ENCODE assay signal across 1 cellular context in the genomic region with DNA sequence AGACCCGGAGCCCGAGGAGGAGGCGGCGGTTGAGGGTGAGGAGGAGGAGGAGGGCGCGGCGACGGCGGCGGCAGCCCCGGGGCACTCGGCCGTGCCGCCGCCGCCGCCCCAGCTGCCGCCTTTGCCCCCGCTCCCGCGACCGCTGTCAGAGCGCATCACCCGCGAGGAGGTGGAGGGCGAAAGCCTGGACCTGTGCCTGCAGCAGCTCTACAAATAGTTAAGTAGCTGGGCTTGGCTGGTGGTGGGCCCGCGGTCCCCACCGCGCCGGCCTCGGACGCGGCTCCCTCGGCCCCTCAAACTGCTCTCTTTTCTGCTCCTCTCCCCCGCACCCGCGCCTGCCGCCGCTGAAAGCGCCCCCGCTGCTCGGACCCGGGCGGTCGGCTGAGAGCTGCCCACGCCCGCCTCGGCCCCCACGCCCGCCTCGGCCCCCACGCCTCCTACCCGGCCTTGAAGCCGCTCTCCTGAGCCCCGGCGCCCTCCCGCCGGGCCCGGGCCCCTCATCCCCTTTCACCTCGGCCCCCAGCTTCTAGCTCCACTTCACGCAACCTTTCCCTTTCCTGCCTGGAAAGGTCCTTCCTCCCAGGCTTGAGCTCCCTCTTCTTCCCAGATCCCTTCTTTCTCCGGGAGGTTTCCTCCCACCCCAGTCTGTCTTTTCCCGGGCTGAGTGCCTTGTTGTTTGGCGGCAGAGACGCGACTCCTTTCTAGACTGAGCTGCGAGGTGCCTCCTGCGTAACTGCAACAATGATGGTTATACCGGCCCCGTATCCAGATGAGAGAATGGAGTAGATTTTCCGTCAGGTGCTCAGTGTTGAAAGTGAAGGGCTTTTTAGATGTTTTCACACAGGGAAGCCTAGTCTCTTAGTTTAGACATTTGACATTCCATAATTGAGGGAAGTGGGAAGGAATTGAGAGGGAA.
TF ChIP-seq lines count a peak whose summit lies in the region.

No MANE protein-coding gene starts in this region.

TF ChIP-seq in K562, 482 proteins besides CTCF, POLR2A, EP300 and RAD21 (continued from another document):
- TF ChIP-seq HNRNPK (IDR thresholded peaks at IDR 0.05; ENCODE audit: low read depth, low read length, poor library complexity, severe bottlenecking): no peak
- no peak; the same call in 1 of the 2 replicates for TF ChIP-seq ZBTB7A (IDR thresholded peaks at IDR 0.05; ENCODE audit: borderline replicate concordance, control insufficient read depth, low read depth, low read length)
- TF ChIP-seq, protein P1, sequence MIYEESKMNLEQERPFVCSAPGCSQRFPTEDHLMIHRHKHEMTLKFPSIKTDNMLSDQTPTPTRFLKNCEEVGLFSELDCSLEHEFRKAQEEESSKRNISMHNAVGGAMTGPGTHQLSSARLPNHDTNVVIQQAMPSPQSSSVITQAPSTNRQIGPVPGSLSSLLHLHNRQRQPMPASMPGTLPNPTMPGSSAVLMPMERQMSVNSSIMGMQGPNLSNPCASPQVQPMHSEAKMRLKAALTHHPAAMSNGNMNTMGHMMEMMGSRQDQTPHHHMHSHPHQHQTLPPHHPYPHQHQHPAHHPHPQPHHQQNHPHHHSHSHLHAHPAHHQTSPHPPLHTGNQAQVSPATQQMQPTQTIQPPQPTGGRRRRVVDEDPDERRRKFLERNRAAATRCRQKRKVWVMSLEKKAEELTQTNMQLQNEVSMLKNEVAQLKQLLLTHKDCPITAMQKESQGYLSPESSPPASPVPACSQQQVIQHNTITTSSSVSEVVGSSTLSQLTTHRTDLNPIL (CRISPR knock-in tag; IDR thresholded peaks at IDR 0.05): no peak
- no peak for TF ChIP-seq ZNF57 (CRISPR knock-in tag; IDR thresholded peaks at IDR 0.05)
- no peak for TF ChIP-seq ZBTB8A (IDR thresholded peaks at IDR 0.05; ENCODE audit: partially characterized antibody)
- TF ChIP-seq ZFX (CRISPR knock-in tag; IDR thresholded peaks at IDR 0.05): peak; percentile 35; the same call in 1 of the 2 replicates
- peak; percentile 4 for TF ChIP-seq SAP30 (IDR thresholded peaks at IDR 0.05; ENCODE audit: borderline replicate concordance, insufficient read depth, low read depth, low read length, poor library complexity, severe bottlenecking)
- TF ChIP-seq ZNF384 (IDR thresholded peaks at IDR 0.05; ENCODE audit: low read depth, low read length): no peak
- TF ChIP-seq ZNF644 (tag; IDR thresholded peaks at IDR 0.05; ENCODE audit: low read depth): no peak
- no peak for TF ChIP-seq PHB2 (IDR thresholded peaks at IDR 0.05; ENCODE audit: low read depth)
- TF ChIP-seq, protein P2, sequence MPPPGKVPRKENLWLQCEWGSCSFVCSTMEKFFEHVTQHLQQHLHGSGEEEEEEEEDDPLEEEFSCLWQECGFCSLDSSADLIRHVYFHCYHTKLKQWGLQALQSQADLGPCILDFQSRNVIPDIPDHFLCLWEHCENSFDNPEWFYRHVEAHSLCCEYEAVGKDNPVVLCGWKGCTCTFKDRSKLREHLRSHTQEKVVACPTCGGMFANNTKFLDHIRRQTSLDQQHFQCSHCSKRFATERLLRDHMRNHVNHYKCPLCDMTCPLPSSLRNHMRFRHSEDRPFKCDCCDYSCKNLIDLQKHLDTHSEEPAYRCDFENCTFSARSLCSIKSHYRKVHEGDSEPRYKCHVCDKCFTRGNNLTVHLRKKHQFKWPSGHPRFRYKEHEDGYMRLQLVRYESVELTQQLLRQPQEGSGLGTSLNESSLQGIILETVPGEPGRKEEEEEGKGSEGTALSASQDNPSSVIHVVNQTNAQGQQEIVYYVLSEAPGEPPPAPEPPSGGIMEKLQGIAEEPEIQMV (tag; conservative IDR thresholded peaks at IDR 0.05; ENCODE audit: low read depth): no peak
- TF ChIP-seq NCOR1 (IDR thresholded peaks at IDR 0.05): no peak
- no peak for TF ChIP-seq ZNF699 (CRISPR knock-in tag; IDR thresholded peaks at IDR 0.05; ENCODE audit: insufficient replicate concordance)
- no peak for TF ChIP-seq RUNX1 (IDR thresholded peaks at IDR 0.05; ENCODE audit: low read depth)
- no peak for TF ChIP-seq GATAD2A (IDR thresholded peaks at IDR 0.05)
- no peak for TF ChIP-seq SRSF1 (IDR thresholded peaks at IDR 0.05; ENCODE audit: low read depth, low read length)
- no peak for TF ChIP-seq NCOA2 (IDR thresholded peaks at IDR 0.05; ENCODE audit: partially characterized antibody in 2 of 2)
- TF ChIP-seq, protein P3, sequence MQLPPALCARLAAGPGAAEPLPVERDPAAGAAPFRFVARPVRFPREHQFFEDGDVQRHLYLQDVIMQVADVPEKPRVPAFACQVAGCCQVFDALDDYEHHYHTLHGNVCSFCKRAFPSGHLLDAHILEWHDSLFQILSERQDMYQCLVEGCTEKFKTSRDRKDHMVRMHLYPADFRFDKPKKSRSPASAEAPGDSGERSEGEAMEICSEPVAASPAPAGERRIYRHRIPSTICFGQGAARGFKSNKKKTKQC (CRISPR knock-in tag; IDR thresholded peaks at IDR 0.05): no peak
- TF ChIP-seq, protein P4, sequence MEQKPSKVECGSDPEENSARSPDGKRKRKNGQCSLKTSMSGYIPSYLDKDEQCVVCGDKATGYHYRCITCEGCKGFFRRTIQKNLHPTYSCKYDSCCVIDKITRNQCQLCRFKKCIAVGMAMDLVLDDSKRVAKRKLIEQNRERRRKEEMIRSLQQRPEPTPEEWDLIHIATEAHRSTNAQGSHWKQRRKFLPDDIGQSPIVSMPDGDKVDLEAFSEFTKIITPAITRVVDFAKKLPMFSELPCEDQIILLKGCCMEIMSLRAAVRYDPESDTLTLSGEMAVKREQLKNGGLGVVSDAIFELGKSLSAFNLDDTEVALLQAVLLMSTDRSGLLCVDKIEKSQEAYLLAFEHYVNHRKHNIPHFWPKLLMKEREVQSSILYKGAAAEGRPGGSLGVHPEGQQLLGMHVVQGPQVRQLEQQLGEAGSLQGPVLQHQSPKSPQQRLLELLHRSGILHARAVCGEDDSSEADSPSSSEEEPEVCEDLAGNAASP (IDR thresholded peaks at IDR 0.05): no peak
- no peak for TF ChIP-seq ZNF551 (CRISPR knock-in tag; IDR thresholded peaks at IDR 0.05)
- no peak for TF ChIP-seq RBM22 (IDR thresholded peaks at IDR 0.05; ENCODE audit: low read depth, low read length, poor library complexity, severe bottlenecking)
- no peak for TF ChIP-seq LARP7 (IDR thresholded peaks at IDR 0.05)
- TF ChIP-seq POLR2H (tag; IDR thresholded peaks at IDR 0.05; ENCODE audit: low read depth): no peak
- no peak for TF ChIP-seq ZNF696 (CRISPR knock-in tag; conservative IDR thresholded peaks at IDR 0.05)
- peak; percentile 34 for TF ChIP-seq CCNT2 (IDR thresholded peaks at IDR 0.05; ENCODE audit: borderline replicate concordance, extremely low read depth, insufficient read length, low read depth, low read length)
- TF ChIP-seq RBBP5 (IDR thresholded peaks at IDR 0.05; ENCODE audit: borderline replicate concordance, insufficient read depth, low read length, poor library complexity, severe bottlenecking): peak; percentile 59
- TF ChIP-seq COPS2 (conservative IDR thresholded peaks at IDR 0.05): no peak
- TF ChIP-seq, protein P5, sequence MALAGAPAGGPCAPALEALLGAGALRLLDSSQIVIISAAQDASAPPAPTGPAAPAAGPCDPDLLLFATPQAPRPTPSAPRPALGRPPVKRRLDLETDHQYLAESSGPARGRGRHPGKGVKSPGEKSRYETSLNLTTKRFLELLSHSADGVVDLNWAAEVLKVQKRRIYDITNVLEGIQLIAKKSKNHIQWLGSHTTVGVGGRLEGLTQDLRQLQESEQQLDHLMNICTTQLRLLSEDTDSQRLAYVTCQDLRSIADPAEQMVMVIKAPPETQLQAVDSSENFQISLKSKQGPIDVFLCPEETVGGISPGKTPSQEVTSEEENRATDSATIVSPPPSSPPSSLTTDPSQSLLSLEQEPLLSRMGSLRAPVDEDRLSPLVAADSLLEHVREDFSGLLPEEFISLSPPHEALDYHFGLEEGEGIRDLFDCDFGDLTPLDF (CRISPR knock-in tag; IDR thresholded peaks at IDR 0.05): no peak
- TF ChIP-seq ARNT (IDR thresholded peaks at IDR 0.05): no peak
- no peak for TF ChIP-seq FOXP1 (CRISPR knock-in tag; IDR thresholded peaks at IDR 0.05)
- no peak for TF ChIP-seq ZFPM2 (CRISPR knock-in tag; IDR thresholded peaks at IDR 0.05)
- peak; percentile 16 for TF ChIP-seq HMGN3 (IDR thresholded peaks at IDR 0.05; ENCODE audit: borderline replicate concordance, extremely low read depth, insufficient read length, low read depth, low read length)
- TF ChIP-seq TSC22D4 (tag; IDR thresholded peaks at IDR 0.05): no peak
- no peak for TF ChIP-seq KLF13 (tag; IDR thresholded peaks at IDR 0.05; ENCODE audit: borderline replicate concordance, low read depth)
- TF ChIP-seq, protein P6, sequence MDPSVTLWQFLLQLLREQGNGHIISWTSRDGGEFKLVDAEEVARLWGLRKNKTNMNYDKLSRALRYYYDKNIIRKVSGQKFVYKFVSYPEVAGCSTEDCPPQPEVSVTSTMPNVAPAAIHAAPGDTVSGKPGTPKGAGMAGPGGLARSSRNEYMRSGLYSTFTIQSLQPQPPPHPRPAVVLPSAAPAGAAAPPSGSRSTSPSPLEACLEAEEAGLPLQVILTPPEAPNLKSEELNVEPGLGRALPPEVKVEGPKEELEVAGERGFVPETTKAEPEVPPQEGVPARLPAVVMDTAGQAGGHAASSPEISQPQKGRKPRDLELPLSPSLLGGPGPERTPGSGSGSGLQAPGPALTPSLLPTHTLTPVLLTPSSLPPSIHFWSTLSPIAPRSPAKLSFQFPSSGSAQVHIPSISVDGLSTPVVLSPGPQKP (CRISPR knock-in tag; IDR thresholded peaks at IDR 0.05): no peak
- TF ChIP-seq, protein P7, sequence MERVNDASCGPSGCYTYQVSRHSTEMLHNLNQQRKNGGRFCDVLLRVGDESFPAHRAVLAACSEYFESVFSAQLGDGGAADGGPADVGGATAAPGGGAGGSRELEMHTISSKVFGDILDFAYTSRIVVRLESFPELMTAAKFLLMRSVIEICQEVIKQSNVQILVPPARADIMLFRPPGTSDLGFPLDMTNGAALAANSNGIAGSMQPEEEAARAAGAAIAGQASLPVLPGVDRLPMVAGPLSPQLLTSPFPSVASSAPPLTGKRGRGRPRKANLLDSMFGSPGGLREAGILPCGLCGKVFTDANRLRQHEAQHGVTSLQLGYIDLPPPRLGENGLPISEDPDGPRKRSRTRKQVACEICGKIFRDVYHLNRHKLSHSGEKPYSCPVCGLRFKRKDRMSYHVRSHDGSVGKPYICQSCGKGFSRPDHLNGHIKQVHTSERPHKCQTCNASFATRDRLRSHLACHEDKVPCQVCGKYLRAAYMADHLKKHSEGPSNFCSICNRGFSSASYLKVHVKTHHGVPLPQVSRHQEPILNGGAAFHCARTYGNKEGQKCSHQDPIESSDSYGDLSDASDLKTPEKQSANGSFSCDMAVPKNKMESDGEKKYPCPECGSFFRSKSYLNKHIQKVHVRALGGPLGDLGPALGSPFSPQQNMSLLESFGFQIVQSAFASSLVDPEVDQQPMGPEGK (CRISPR knock-in tag; IDR thresholded peaks at IDR 0.05; ENCODE audit: borderline replicate concordance): no peak
- TF ChIP-seq HDAC3 (IDR thresholded peaks at IDR 0.05; ENCODE audit: borderline replicate concordance, partially characterized antibody): no peak
- TF ChIP-seq U2AF1 (optimal IDR thresholded peaks at IDR 0.05; ENCODE audit: low read depth, low read length): no peak
- no peak for TF ChIP-seq GABPB2 (CRISPR knock-in tag; conservative IDR thresholded peaks at IDR 0.05)
- TF ChIP-seq, protein P8, sequence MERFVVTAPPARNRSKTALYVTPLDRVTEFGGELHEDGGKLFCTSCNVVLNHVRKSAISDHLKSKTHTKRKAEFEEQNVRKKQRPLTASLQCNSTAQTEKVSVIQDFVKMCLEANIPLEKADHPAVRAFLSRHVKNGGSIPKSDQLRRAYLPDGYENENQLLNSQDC (CRISPR knock-in tag; IDR thresholded peaks at IDR 0.05): no peak
- TF ChIP-seq, protein P9, sequence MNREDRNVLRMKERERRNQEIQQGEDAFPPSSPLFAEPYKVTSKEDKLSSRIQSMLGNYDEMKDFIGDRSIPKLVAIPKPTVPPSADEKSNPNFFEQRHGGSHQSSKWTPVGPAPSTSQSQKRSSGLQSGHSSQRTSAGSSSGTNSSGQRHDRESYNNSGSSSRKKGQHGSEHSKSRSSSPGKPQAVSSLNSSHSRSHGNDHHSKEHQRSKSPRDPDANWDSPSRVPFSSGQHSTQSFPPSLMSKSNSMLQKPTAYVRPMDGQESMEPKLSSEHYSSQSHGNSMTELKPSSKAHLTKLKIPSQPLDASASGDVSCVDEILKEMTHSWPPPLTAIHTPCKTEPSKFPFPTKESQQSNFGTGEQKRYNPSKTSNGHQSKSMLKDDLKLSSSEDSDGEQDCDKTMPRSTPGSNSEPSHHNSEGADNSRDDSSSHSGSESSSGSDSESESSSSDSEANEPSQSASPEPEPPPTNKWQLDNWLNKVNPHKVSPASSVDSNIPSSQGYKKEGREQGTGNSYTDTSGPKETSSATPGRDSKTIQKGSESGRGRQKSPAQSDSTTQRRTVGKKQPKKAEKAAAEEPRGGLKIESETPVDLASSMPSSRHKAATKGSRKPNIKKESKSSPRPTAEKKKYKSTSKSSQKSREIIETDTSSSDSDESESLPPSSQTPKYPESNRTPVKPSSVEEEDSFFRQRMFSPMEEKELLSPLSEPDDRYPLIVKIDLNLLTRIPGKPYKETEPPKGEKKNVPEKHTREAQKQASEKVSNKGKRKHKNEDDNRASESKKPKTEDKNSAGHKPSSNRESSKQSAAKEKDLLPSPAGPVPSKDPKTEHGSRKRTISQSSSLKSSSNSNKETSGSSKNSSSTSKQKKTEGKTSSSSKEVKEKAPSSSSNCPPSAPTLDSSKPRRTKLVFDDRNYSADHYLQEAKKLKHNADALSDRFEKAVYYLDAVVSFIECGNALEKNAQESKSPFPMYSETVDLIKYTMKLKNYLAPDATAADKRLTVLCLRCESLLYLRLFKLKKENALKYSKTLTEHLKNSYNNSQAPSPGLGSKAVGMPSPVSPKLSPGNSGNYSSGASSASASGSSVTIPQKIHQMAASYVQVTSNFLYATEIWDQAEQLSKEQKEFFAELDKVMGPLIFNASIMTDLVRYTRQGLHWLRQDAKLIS (CRISPR knock-in tag; IDR thresholded peaks at IDR 0.05): no peak
- no peak for TF ChIP-seq ZNF134 (CRISPR knock-in tag; conservative IDR thresholded peaks at IDR 0.05)
- TF ChIP-seq RB1 (IDR thresholded peaks at IDR 0.05; ENCODE audit: low read depth): no peak
